Comparison of ENCODE assay signal across 8 cellular contexts in the genomic region with DNA sequence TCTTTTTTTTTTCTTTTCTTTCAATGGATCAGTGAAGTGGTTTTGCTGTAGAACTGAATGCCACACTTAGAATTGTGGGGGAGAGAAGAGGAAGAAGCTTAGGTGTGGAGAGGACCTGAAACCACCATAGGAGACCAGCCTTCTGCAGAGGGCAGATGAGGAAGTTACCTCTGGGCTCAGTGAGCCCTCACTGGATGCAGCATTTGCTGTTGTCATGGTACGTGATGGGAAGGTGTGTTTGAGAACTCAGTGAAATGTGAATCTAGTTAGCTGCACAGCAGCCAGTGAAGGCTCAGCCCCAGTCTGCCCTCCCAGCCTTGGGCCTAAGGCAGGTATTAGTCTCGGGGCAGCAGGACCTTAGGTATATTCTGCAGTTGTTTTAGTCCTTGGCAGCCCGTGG. TPM values are rescaled to one million over a fixed set of nuclear protein-coding genes. Genes with fewer than 3 reads are reported as not detected.
DNase-seq lines count a peak whose midpoint lies in the region; ATAC-seq and TF ChIP-seq lines count a peak whose summit lies in the region.

No MANE protein-coding gene starts in this region.

- H3K9me3 Mint-ChIP-seq in activated CD4-positive, alpha-beta T cell treated with anti-CD3 and anti-CD28 coated beads for 36 hours (ENCODE audit: low read depth) = peaks cover 9% of the 10 kb centered on the region

- peaks cover 8% of the 10 kb centered on the region; the same call in 1 of the 2 replicates for H4K20me1 ChIP-seq in OCI-LY7 (ENCODE audit: insufficient read depth, low read length)

- TF ChIP-seq CTCF in OCI-LY7 (conservative IDR thresholded peaks at IDR 0.05; ENCODE audit: low read length) (no peak), neutrophil (IDR thresholded peaks at IDR 0.05) (no peak), lower leg skin (IDR thresholded peaks at IDR 0.05) (no peak), esophagus squamous epithelium (IDR thresholded peaks at IDR 0.05) (no peak)

- peaks cover 60% of the 10 kb centered on the region for H3K36me3 Mint-ChIP-seq in activated CD4-positive, alpha-beta T cell treated with anti-CD3 and anti-CD28 coated beads for 36 hours (ENCODE audit: low read depth)

- no TSS peak for BruUV-seq in OCI-LY7 (replicated peaks; lab: Mats Ljungman, UMichigan)

- peak; percentile 47 for ATAC-seq in activated CD4-positive, alpha-beta T cell treated with anti-CD3 and anti-CD28 coated beads for 36 hours
- ATAC-seq in HG02870 (IDR thresholded peaks at IDR 0.05; ENCODE audit: unreplicated experiment) = peak; percentile 99

- TF ChIP-seq POLR2A in lower leg skin (IDR thresholded peaks at IDR 0.05) = no peak
- no peak for TF ChIP-seq POLR2A in esophagus squamous epithelium (IDR thresholded peaks at IDR 0.05)

- no peaks in the 10 kb centered on the region for H3K27me3 Mint-ChIP-seq in activated CD4-positive, alpha-beta T cell treated with anti-CD3 and anti-CD28 coated beads for 36 hours

- peaks cover 83% of the 10 kb centered on the region for H3K4me1 Mint-ChIP-seq in activated CD4-positive, alpha-beta T cell treated with anti-CD3 and anti-CD28 coated beads for 36 hours

- peaks cover 75% of the 10 kb centered on the region for H3K79me2 ChIP-seq in OCI-LY7 (ENCODE audit: insufficient read depth, low read depth, low read length)

- peak overlapping the region; percentile 65 for H3K4me2 ChIP-seq in OCI-LY7 (ENCODE audit: low read length)

- H2AFZ ChIP-seq in OCI-LY7 (ENCODE audit: low read length) = no peak overlapping the region

- peak overlapping the region; percentile 14 for H3K4me3 ChIP-seq in OCI-LY7 (ENCODE audit: low read depth, low read length, poor library complexity, severe bottlenecking)
- peak overlapping the region; percentile 18 to 28 for H3K4me3 ChIP-seq in neutrophil (ENCODE audit: low read depth in 1 of 2, low read length in 1 of 2)
- no peak overlapping the region for H3K4me3 ChIP-seq in lower leg skin (ENCODE audit: low read depth, poor library complexity, severe bottlenecking)
- H3K4me3 ChIP-seq in esophagus squamous epithelium = no peak overlapping the region

- H3K27me3 ChIP-seq in neutrophil = no peaks in the 10 kb centered on the region
- no peaks in the 10 kb centered on the region for H3K27me3 ChIP-seq in esophagus squamous epithelium

- CTCF ChIA-PET in activated CD4-positive, alpha-beta T cell treated with anti-CD3 and anti-CD28 coated beads for 36 hours (lab: Charles Lee) = interaction anchor here (0.9 to 2.3 kb wide), 4 partner anchors 10 to 135 kb away, joined by 3 to 13 read pairs (median 6); no protein-coding TSS in a partner anchor
- CTCF ChIA-PET in OCI-LY7 (lab: Charles Lee; ENCODE audit: unreplicated experiment) = interaction anchor here (0.6 to 1.0 kb wide), 3 partner anchors 10 to 460 kb away, joined by 3 to 5 read pairs (median 3); no protein-coding TSS in a partner anchor

- 74 to 93% methylated on average over 3 of the region's 3 CpGs for WGBS in lower leg skin, 2 donors
- 58 to 86% methylated on average over 2 to 3 of the region's 3 CpGs for WGBS in esophagus squamous epithelium, 2 donors

- POLR2A ChIA-PET in activated CD4-positive, alpha-beta T cell treated with anti-CD3 and anti-CD28 coated beads for 36 hours (lab: Charles Lee) = interaction anchor here (0.8 kb wide), 1 partner anchor 14 kb away, joined by 5 read pairs; no protein-coding TSS in a partner anchor
- POLR2A ChIA-PET in OCI-LY7 (lab: Charles Lee) = interaction anchor here (0.7 to 8.6 kb wide), 5 partner anchors 10 to 151 kb away, joined by 3 to 64 read pairs (median 3); no protein-coding TSS in a partner anchor

- DNase-seq in activated CD4-positive, alpha-beta T cell treated with anti-CD3 and anti-CD28 coated beads for 36 hours = no peak
- DNase-seq in activated CD4-positive, alpha-beta T cell treated with anti-CD3 and anti-CD28 coated beads for 48 hours = no peak
- peak; percentile 89 for DNase-seq in OCI-LY7 (ENCODE audit: low spot score)
- no peak for DNase-seq in lower leg skin (ENCODE audit: low spot score in 2 of 2)
- no peak for DNase-seq in esophagus squamous epithelium (lab: John Stamatoyannopoulos, UW)
- no peak for DNase-seq in SW480 (ENCODE audit: low spot score)

- H3K4me3 Mint-ChIP-seq in activated CD4-positive, alpha-beta T cell treated with anti-CD3 and anti-CD28 coated beads for 36 hours = no peak overlapping the region

- H3K27ac ChIP-seq in OCI-LY7 (ENCODE audit: low read depth, low read length, poor library complexity, severe bottlenecking) = peak overlapping the region; percentile 59
- H3K27ac ChIP-seq in neutrophil = peak overlapping the region; percentile 96
- H3K27ac ChIP-seq in esophagus squamous epithelium = no peak overlapping the region

- H3K9me3 ChIP-seq in OCI-LY7 (ENCODE audit: low read length) (peaks cover 6% of the 10 kb centered on the region; the same call in 1 of the 2 replicates), neutrophil (no peaks in the 10 kb centered on the region), esophagus squamous epithelium (no peaks in the 10 kb centered on the region)

- no peaks in the 10 kb centered on the region for H3K9me2 ChIP-seq in OCI-LY7 (ENCODE audit: insufficient read depth, low read length)

- intact Hi-C loops in activated CD4-positive, alpha-beta T cell treated with anti-CD3 and anti-CD28 coated beads for 36 hours (cut with DNase I, micrococcal nuclease) = no loop called here
- intact Hi-C loops in OCI-LY7 (cut with micrococcal nuclease; ENCODE audit: unreplicated experiment) = loop anchor here (1.0 kb wide), 3 partner anchors 10 to 30 kb away; partner anchors contain the start of gene CYFIP2
- intact Hi-C loops in lower leg skin (cut with DNase I; ENCODE audit: low total_unique reads) = no loop called here
- intact Hi-C loops in esophagus squamous epithelium (cut with DNase I) = no loop called here

- H3K27ac Mint-ChIP-seq in activated CD4-positive, alpha-beta T cell treated with anti-CD3 and anti-CD28 coated beads for 36 hours = peak overlapping the region; percentile 84

- H3K4me1 ChIP-seq in OCI-LY7 (ENCODE audit: insufficient read depth, low read length, poor library complexity, severe bottlenecking) (peaks cover 29% of the 10 kb centered on the region), neutrophil (ENCODE audit: control insufficient read depth in 1 of 2, insufficient read depth in 1 of 2, low read depth in 1 of 2, low read length in 1 of 2) (peaks cover 67 to 69% of the 10 kb centered on the region in 2 experiments), esophagus squamous epithelium (no peaks in the 10 kb centered on the region)

- H3K36me3 ChIP-seq in OCI-LY7 (ENCODE audit: insufficient read depth, low read length) (peaks cover 63% of the 10 kb centered on the region), neutrophil (peaks cover 35% of the 10 kb centered on the region), esophagus squamous epithelium (peaks cover 0 to 7% (median 0%) of the 10 kb centered on the region in 3 donors)

RNA-seq across cellular contexts. Expression of gene CYFIP2, which starts 17.5 kb away (rescaled TPM):
- total RNA-seq in activated CD4-positive, alpha-beta T cell treated with anti-CD3 and anti-CD28 coated beads for 36 hours = 100 to 1,000 TPM; 277 to 526 TPM
- total RNA-seq in OCI-LY7 (2014; rRNA removed; shearing (Covaris generic)) = 221 and 258 TPM in 2 replicates
- total RNA-seq in OCI-LY7 (2022) (419 and 461 TPM in 2 replicates), lower leg skin (10 to 100 TPM in 1 of 4 donors, 1 to 10 TPM in 3; 3.2 to 16.2 (median 7.0) TPM), esophagus squamous epithelium (10 to 100 TPM in 1 of 4 donors, 1 to 10 TPM in 3; 4.2 to 10.3 (median 8.1) TPM)

Comparison
In these comparisons a context has a peak if more than half of its experiments do, and no peak if none do; other contexts are left out.
1. H3K27ac ChIP-seq: peak in OCI-LY7 (single experiment) and neutrophil (single experiment); none in esophagus squamous epithelium (0 of 4).
2. H3K4me3 ChIP-seq: peak in OCI-LY7 (single experiment) and neutrophil (2 of 2); none in lower leg skin (single experiment) and esophagus squamous epithelium (0 of 4).
3. RNA of gene CYFIP2, which starts 17.5 kb away (total RNA-seq): 277 to 526 TPM in activated CD4-positive, alpha-beta T cell treated with anti-CD3 and anti-CD28 coated beads for 36 hours and 221 to 461 TPM in OCI-LY7; 3.2 to 16.2 TPM in lower leg skin and 4.2 to 10.3 TPM in esophagus squamous epithelium; every median in the first group is over 10 times any median in the second.